In the genomic region with DNA sequence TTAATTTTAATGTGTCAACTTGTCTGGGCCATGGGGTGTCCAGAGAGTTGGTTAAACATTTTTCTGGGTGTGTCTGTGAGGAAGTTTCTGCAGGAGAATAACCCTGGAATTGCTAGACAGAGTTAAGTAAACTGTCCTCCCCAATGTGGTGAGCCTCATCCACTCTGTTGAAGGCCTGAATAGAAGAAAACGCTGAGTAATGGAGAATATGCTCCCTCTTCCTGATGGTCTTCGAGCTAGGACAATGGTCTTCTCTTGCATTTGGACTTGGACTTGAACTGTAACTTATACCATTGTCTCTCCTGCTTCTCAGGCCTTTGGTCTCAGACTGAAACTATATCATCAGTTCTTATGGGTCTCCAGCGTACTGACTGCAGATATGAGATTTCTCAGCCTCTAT, we compare ENCODE assay signal across 32 cellular contexts.
"Had no signal": no experiment of that assay in that cellular context is flagged by ENCODE, and none has a peak within 500 bp of the region (broad histone marks: within the 10 kb centered on the region; RNA-seq: fewer than 3 reads in every experiment).

No MANE protein-coding gene starts in this region.

- H3K36me3 ChIP-seq: cardiac muscle cell had no signal

- H3K27me3 ChIP-seq: ascending aorta had no signal

- H3K9me3 ChIP-seq: ascending aorta had no signal

- H3K4me1 ChIP-seq: ascending aorta had no signal

- H3K27ac ChIP-seq: ascending aorta, cardiac muscle cell, VCaP had no signal

- DNase-seq: activated CD4-positive, alpha-beta memory T cell treated with anti-CD3 and anti-CD28 coated beads, Interleukin-2, amount 10 ng/mL, durations not matched to agents 7 days and 5 days; activated CD4-positive, alpha-beta T cell treated with anti-CD3 and anti-CD28 coated beads for 1 hour; activated CD4-positive, alpha-beta T cell treated with anti-CD3 and anti-CD28 coated beads for 36 hours; activated CD4-positive, alpha-beta T cell treated with anti-CD3 and anti-CD28 coated beads for 48 hours; activated CD4-positive, alpha-beta T cell treated with anti-CD3 and anti-CD28 coated beads, Interleukin-2, amount 10 ng/mL, durations not matched to agents 7 days and 5 days; activated CD4-positive, alpha-beta T cell treated with anti-CD3 and anti-CD28 coated beads, Interleukin-2, amount 50 U/mL, for 48 hours; activated CD4-positive, CD25-positive, alpha-beta regulatory T cell; activated CD8-positive, alpha-beta memory T cell treated with anti-CD3 and anti-CD28 coated beads for 24 hours; activated CD8-positive, alpha-beta memory T cell treated with anti-CD3 and anti-CD28 coated beads, Interleukin-2, amount 10 ng/mL, durations not matched to agents 7 days and 5 days; activated CD8-positive, alpha-beta memory T cell treated with anti-CD3 and anti-CD28 coated beads, Interleukin-2, amount 50 U/mL, for 48 hours; activated CD8-positive, alpha-beta T cell treated with anti-CD3 and anti-CD28 coated beads, Interleukin-2, amount 10 ng/mL, durations not matched to agents 7 days and 5 days; activated effector memory CD4-positive, alpha-beta T cell treated with Interleukin-2 at 50 U/mL for 16 hours; activated gamma-delta T cell; activated naive CD4-positive, alpha-beta T cell treated with anti-CD3 and anti-CD28 coated beads, Interleukin-2, amount 10 ng/mL, durations not matched to agents 7 days and 5 days; activated naive CD4-positive, alpha-beta T cell treated with Interleukin-2 at 50 U/mL for 16 hours; activated naive CD8-positive, alpha-beta T cell treated with anti-CD3 and anti-CD28 coated beads, Interleukin-2, amount 10 ng/mL, durations not matched to agents 7 days and 5 days; activated naive CD8-positive, alpha-beta T cell treated with anti-CD3 and anti-CD28 coated beads, Interleukin-2, amount 50 U/mL, for 24 hours; activated T-cell treated with anti-CD3 and anti-CD28 coated beads, Interleukin-2, amount 50 U/mL, for 24 hours; activated T-cell treated with anti-CD3 and anti-CD28 coated beads, Interleukin-2, amount 50 U/mL, for 48 hours; amygdala; anterior cingulate cortex; caudate nucleus; cerebellar nuclear complex; T-helper 2 cell; T-helper 9 cell had no signal

- ATAC-seq: activated CD4-positive, alpha-beta T cell treated with anti-CD3 and anti-CD28 coated beads for 36 hours; activated CD4-positive, CD25-positive, alpha-beta regulatory T cell treated with anti-CD3 and anti-CD28 coated beads, Interleukin-2, amount 50 U/mL, for 24 hours; activated CD8-positive, alpha-beta memory T cell treated with anti-CD3 and anti-CD28 coated beads, Interleukin-2, amount 10 ng/mL, durations not matched to agents 7 days and 5 days; activated CD8-positive, alpha-beta T cell treated with anti-CD3 and anti-CD28 coated beads, Interleukin-2, amount 10 ng/mL, durations not matched to agents 7 days and 5 days; activated naive CD8-positive, alpha-beta T cell treated with anti-CD3 and anti-CD28 coated beads, Interleukin-2, amount 50 U/mL, for 24 hours; WTC11 had no signal

- H3K4me3 ChIP-seq: ascending aorta, cardiac muscle cell had no signal

- FAIRE-seq: bronchial epithelial cell, TTC549 had no signal
